ENCODE assay signal across 1 cellular context in genomic region chr3:122443090-122443489, GRCh38.
TF ChIP-seq lines count a peak whose summit lies in the region.

No MANE protein-coding gene starts in this region.

TF ChIP-seq in H1, 55 proteins besides CTCF, POLR2A, EP300 and RAD21:
- TF ChIP-seq BRCA1 (IDR thresholded peaks at IDR 0.05; ENCODE audit: low read depth, low read length) (no peak), ATF3 (IDR thresholded peaks at IDR 0.05; ENCODE audit: insufficient read depth, low read depth, low read length) (no peak), JUN (IDR thresholded peaks at IDR 0.05; ENCODE audit: low read depth, low read length) (no peak), ZNF274 (IDR thresholded peaks at IDR 0.05; ENCODE audit: borderline replicate concordance, extremely low read depth, low read length) (no peak), ASH2L (IDR thresholded peaks at IDR 0.05; ENCODE audit: low read length) (no peak), EGR1 (IDR thresholded peaks at IDR 0.05; ENCODE audit: borderline replicate concordance, low read depth, low read length) (no peak), GTF2F1 (IDR thresholded peaks at IDR 0.05; ENCODE audit: borderline replicate concordance, low read depth, low read length) (no peak), POLR2AphosphoS5 (IDR thresholded peaks at IDR 0.05; ENCODE audit: low read depth, low read length) (peak; percentile 35; the same call in 1 of the 2 replicates), USF2 (IDR thresholded peaks at IDR 0.05; ENCODE audit: low read length) (no peak), PHF8 (conservative IDR thresholded peaks at IDR 0.05; ENCODE audit: low read depth, low read length) (no peak), JUND (IDR thresholded peaks at IDR 0.05; ENCODE audit: low read length) (no peak), SP1 (IDR thresholded peaks at IDR 0.05; ENCODE audit: low read depth, low read length) (peak; percentile 78), HDAC2 (IDR thresholded peaks at IDR 0.05; ENCODE audit: borderline replicate concordance in 1 of 2, low read depth in 2 of 2, low read length in 2 of 2) (0 out of 4 replicates have a peak, but pooled peaks of 1 of the 2 experiments have one; percentile 20), SUZ12 (IDR thresholded peaks at IDR 0.05; ENCODE audit: low read length) (no peak), MAFK (IDR thresholded peaks at IDR 0.05; ENCODE audit: low read depth, low read length) (no peak), TAF1 (IDR thresholded peaks at IDR 0.05; ENCODE audit: low read depth, low read length) (0 out of 2 replicates have a peak, but pooled peaks have one; percentile 10), CREB1 (IDR thresholded peaks at IDR 0.05) (0 out of 2 replicates have a peak, but pooled peaks have one; percentile 23), RFX5 (IDR thresholded peaks at IDR 0.05; ENCODE audit: borderline replicate concordance, low read depth, low read length) (no peak), RXRA (IDR thresholded peaks at IDR 0.05; ENCODE audit: insufficient read depth, low read depth, low read length) (no peak), YY1 (IDR thresholded peaks at IDR 0.05; ENCODE audit: low read depth, low read length) (peak; percentile 85), KDM4A (IDR thresholded peaks at IDR 0.05; ENCODE audit: low read depth, low read length, severe bottlenecking) (no peak), KDM1A (IDR thresholded peaks at IDR 0.05; ENCODE audit: borderline replicate concordance, low read length) (no peak), CHD2 (IDR thresholded peaks at IDR 0.05; ENCODE audit: low read length) (peak; percentile 50; the same call in 1 of the 2 replicates), RBBP5 (IDR thresholded peaks at IDR 0.05; ENCODE audit: borderline replicate concordance, low read depth, low read length) (0 out of 2 replicates have a peak, but pooled peaks have one; percentile 41), CTBP2 (IDR thresholded peaks at IDR 0.05; ENCODE audit: borderline replicate concordance, insufficient read depth, insufficient read length, low read length) (no peak), RNF2 (IDR thresholded peaks at IDR 0.05; ENCODE audit: borderline replicate concordance, low read depth, low read length, missing control alignments, poor library complexity, severe bottlenecking) (no peak), GABPA (IDR thresholded peaks at IDR 0.05; ENCODE audit: borderline replicate concordance, insufficient read depth, low read length) (no peak), EZH2 (IDR thresholded peaks at IDR 0.05; ENCODE audit: low read depth, low read length, severe bottlenecking) (no peak), E2F6 (IDR thresholded peaks at IDR 0.05) (no peak), TCF12 (IDR thresholded peaks at IDR 0.05; ENCODE audit: low read depth, low read length) (0 out of 2 replicates have a peak, but pooled peaks have one; percentile 62), TEAD4 (IDR thresholded peaks at IDR 0.05; ENCODE audit: low read depth, low read length) (0 out of 2 replicates have a peak, but pooled peaks have one; percentile 13), BACH1 (IDR thresholded peaks at IDR 0.05; ENCODE audit: low read length) (no peak), HDAC6 (IDR thresholded peaks at IDR 0.05; ENCODE audit: low read depth, low read length) (no peak), TBP (IDR thresholded peaks at IDR 0.05; ENCODE audit: low read depth, low read length) (no peak), CHD7 (IDR thresholded peaks at IDR 0.05; ENCODE audit: insufficient replicate concordance, low read length) (no peak), POU5F1 (IDR thresholded peaks at IDR 0.05; ENCODE audit: low read depth, low read length) (no peak), BCL11A (IDR thresholded peaks at IDR 0.05; ENCODE audit: low read depth in 2 of 2, low read length in 2 of 2) (no peak), SIRT6 (IDR thresholded peaks at IDR 0.05; ENCODE audit: low read length) (no peak), SIN3A (conservative IDR thresholded peaks at IDR 0.05 in 1 of 2, IDR thresholded peaks at IDR 0.05 in 1 of 2; ENCODE audit: low read depth in 1 of 2, low read length in 2 of 2) (peak; percentile 50 to 53; a peak in 2 of 4 replicates), SP2 (IDR thresholded peaks at IDR 0.05; ENCODE audit: low read length) (no peak), TAF7 (optimal IDR thresholded peaks at IDR 0.05; ENCODE audit: borderline replicate concordance, low read depth, low read length) (no peak), SRF (IDR thresholded peaks at IDR 0.05; ENCODE audit: low read depth, low read length) (peak; percentile 45), ATF2 (IDR thresholded peaks at IDR 0.05; ENCODE audit: low read length) (no peak), MAX (IDR thresholded peaks at IDR 0.05) (peak; percentile 48; the same call in 1 of the 2 replicates)
TF ChIP-seq in H1: peak in this region for 13.
